In genomic region chr6:87251725-87252124, GRCh38 we compare ENCODE assay signal across 32 cellular contexts.
"Had no signal": no experiment of that assay in that cellular context is flagged by ENCODE, and none has a peak within 500 bp of the region (broad histone marks: within the 10 kb centered on the region; RNA-seq: fewer than 3 reads in every experiment).

No MANE protein-coding gene starts in this region.

- H3K4me3 Mint-ChIP-seq: mesothelial cell of epicardium; naive B cell; natural killer cell treated with Interleukin-12 subunit alpha and Interleukin-12 subunit beta and Interleukin-15 and Interleukin-18, amount 100 ng/mL, for 72 hours; neural crest cell had no signal

- ATAC-seq: foreskin keratinocyte; gastroesophageal sphincter; heart right ventricle; left cardiac atrium; left lung; mucosa of descending colon; natural killer cell treated with Interleukin-12 subunit alpha and Interleukin-12 subunit beta and Interleukin-15 and Interleukin-18, amount 100 ng/mL, for 72 hours; right lobe of liver had no signal

- H3K9me3 ChIP-seq: esophagus muscularis mucosa, gastroesophageal sphincter, heart right ventricle, left lung, mucosa of descending colon, neutrophil, right lobe of liver, stomach, thyroid gland, vagina had no signal

- H3K27me3 Mint-ChIP-seq: naive B cell; natural killer cell treated with Interleukin-12 subunit alpha and Interleukin-12 subunit beta and Interleukin-15 and Interleukin-18, amount 100 ng/mL, for 72 hours; progenitor cell of endocrine pancreas had no signal

- H3K27ac ChIP-seq: esophagus muscularis mucosa, foreskin keratinocyte, gastroesophageal sphincter, heart right ventricle, left lung, parathyroid adenoma, right lobe of liver, stomach, thyroid gland, vagina had no signal

- DNase-seq: dermis blood vessel endothelial cell; effector memory CD4-positive, alpha-beta T cell; foreskin keratinocyte; glutamatergic neuron; heart right ventricle; hippocampal formation; left cardiac atrium; mesenchymal stem cell; mucosa of descending colon; naive B cell; right lobe of liver; small intestine; stimulated activated CD4-positive, alpha-beta T cell treated with anti-CD3 and anti-CD28 coated beads, Interleukin-12 subunit alpha, Interleukin-12 subunit beta, amount 100 ng/mL, for 4 hours; stimulated activated CD4-positive, alpha-beta T cell treated with anti-CD3 and anti-CD28 coated beads, Interleukin-1b, Interleukin-23, amount 100 ng/mL, for 48 hours; stimulated activated CD4-positive, alpha-beta T cell treated with anti-CD3 and anti-CD28 coated beads, Interleukin-4, amount 100 ng/mL, for 1 hour; stimulated activated CD8-positive, alpha-beta memory T cell treated with anti-CD3 and anti-CD28 coated beads, Interleukin-4, amount 100 ng/mL, for 48 hours; stimulated activated naive CD4-positive, alpha-beta T cell treated with Interleukin-2 at 50 U/mL for 16 hours; stomach; thyroid gland; trophoblast cell had no signal

- H3K4me1 ChIP-seq: esophagus muscularis mucosa, foreskin keratinocyte, gastroesophageal sphincter, heart right ventricle, left lung, parathyroid adenoma, right lobe of liver, stomach, vagina had no signal

- H3K4me3 ChIP-seq: esophagus muscularis mucosa, gastroesophageal sphincter, heart right ventricle, left lung, mucosa of descending colon, right lobe of liver, stomach, thyroid gland, vagina had no signal

- H3K9me3 Mint-ChIP-seq: mesothelial cell of epicardium; naive B cell; natural killer cell treated with Interleukin-12 subunit alpha and Interleukin-12 subunit beta and Interleukin-15 and Interleukin-18, amount 100 ng/mL, for 72 hours; neural crest cell had no signal

- H3K27me3 ChIP-seq: esophagus muscularis mucosa, foreskin keratinocyte, gastroesophageal sphincter, heart right ventricle, left lung, neutrophil, right lobe of liver, stomach, thyroid gland, vagina had no signal

- FAIRE-seq: endothelial cell of umbilical vein, islet of Langerhans, small intestine had no signal

- H3K27ac Mint-ChIP-seq: mesothelial cell of epicardium had no signal

- H3K4me1 Mint-ChIP-seq: mesothelial cell of epicardium, neural crest cell had no signal
